Comparison of ENCODE assay signal across 8 cellular contexts in genomic region chr5:131488463-131488862, GRCh38.
A peak's percentile ranks its signal among the peaks of the same experiment; 100 is the strongest.
DNase-seq lines count a peak whose midpoint lies in the region; ATAC-seq lines count a peak whose summit lies in the region.

No MANE protein-coding gene starts in this region.

- H3K4me1 Mint-ChIP-seq in activated T-cell treated with anti-CD3 and anti-CD28 coated beads, Interleukin-2, amount 50 U/mL, for 24 hours (ENCODE audit: low read depth): peaks cover 53% of the 10 kb centered on the region
- peaks cover 30% of the 10 kb centered on the region for H3K4me1 Mint-ChIP-seq in activated CD4-positive, alpha-beta memory T cell treated with anti-CD3 and anti-CD28 coated beads for 36 hours (ENCODE audit: low read depth)
- H3K4me1 Mint-ChIP-seq in stimulated activated naive CD8-positive, alpha-beta T cell treated with anti-CD3 and anti-CD28 coated beads, Interleukin-15, amount 100 ng/mL, for 72 hours: peaks cover 27% of the 10 kb centered on the region

- H3K36me3 Mint-ChIP-seq in activated T-cell treated with anti-CD3 and anti-CD28 coated beads, Interleukin-2, amount 50 U/mL, for 24 hours (ENCODE audit: low read depth): peaks cover 84% of the 10 kb centered on the region
- H3K36me3 Mint-ChIP-seq in activated CD4-positive, alpha-beta memory T cell treated with anti-CD3 and anti-CD28 coated beads for 36 hours: peaks cover 47% of the 10 kb centered on the region

- POLR2A ChIA-PET in activated CD4-positive, alpha-beta memory T cell treated with anti-CD3 and anti-CD28 coated beads for 36 hours (lab: Charles Lee): no interaction called here

- peak overlapping the region; percentile 72 for H3K27ac Mint-ChIP-seq in activated T-cell treated with anti-CD3 and anti-CD28 coated beads, Interleukin-2, amount 50 U/mL, for 24 hours
- H3K27ac Mint-ChIP-seq in activated CD4-positive, alpha-beta memory T cell treated with anti-CD3 and anti-CD28 coated beads for 36 hours: peak overlapping the region; percentile 70
- peak overlapping the region; percentile 93 to 97 for H3K27ac Mint-ChIP-seq in stimulated activated naive CD8-positive, alpha-beta T cell treated with anti-CD3 and anti-CD28 coated beads, Interleukin-15, amount 100 ng/mL, for 72 hours

- intact Hi-C loops in activated CD4-positive, alpha-beta memory T cell treated with anti-CD3 and anti-CD28 coated beads for 36 hours (cut with micrococcal nuclease): loop anchor here (2.0 kb wide), 4 partner anchors 26 to 532 kb away; partner anchors contain the start of gene RAPGEF6

- ATAC-seq in HG03045 (IDR thresholded peaks at IDR 0.05; ENCODE audit: unreplicated experiment): peak; percentile 81
- peak; percentile 78 for ATAC-seq in stimulated activated naive CD8-positive, alpha-beta T cell treated with anti-CD3 and anti-CD28 coated beads, Interleukin-15, amount 100 ng/mL, for 72 hours

- peak overlapping the region; percentile 11 for H3K4me3 Mint-ChIP-seq in activated T-cell treated with anti-CD3 and anti-CD28 coated beads, Interleukin-2, amount 50 U/mL, for 24 hours
- H3K4me3 Mint-ChIP-seq in activated CD4-positive, alpha-beta memory T cell treated with anti-CD3 and anti-CD28 coated beads for 36 hours: peak overlapping the region; percentile 16
- H3K4me3 Mint-ChIP-seq in stimulated activated naive CD8-positive, alpha-beta T cell treated with anti-CD3 and anti-CD28 coated beads, Interleukin-15, amount 100 ng/mL, for 72 hours: peak overlapping the region; percentile 60 to 74

- H3K9me3 Mint-ChIP-seq in activated T-cell treated with anti-CD3 and anti-CD28 coated beads, Interleukin-2, amount 50 U/mL, for 24 hours: no peaks in the 10 kb centered on the region
- no peaks in the 10 kb centered on the region for H3K9me3 Mint-ChIP-seq in activated CD4-positive, alpha-beta memory T cell treated with anti-CD3 and anti-CD28 coated beads for 36 hours
- no peaks in the 10 kb centered on the region for H3K9me3 Mint-ChIP-seq in stimulated activated naive CD8-positive, alpha-beta T cell treated with anti-CD3 and anti-CD28 coated beads, Interleukin-15, amount 100 ng/mL, for 72 hours

- no peak for DNase-seq in activated T-cell treated with anti-CD3 and anti-CD28 coated beads, Interleukin-2, amount 50 U/mL, for 24 hours
- no peak for DNase-seq in activated T-cell treated with anti-CD3 and anti-CD28 coated beads, Interleukin-2, amount 50 U/mL, for 1 hour
- DNase-seq in activated CD4-positive, alpha-beta memory T cell treated with anti-CD3 and anti-CD28 coated beads for 36 hours: no peak
- DNase-seq in stimulated activated naive CD8-positive, alpha-beta T cell treated with anti-CD3 and anti-CD28 coated beads, Interleukin-15, amount 100 ng/mL, for 72 hours: no peak
- DNase-seq in NCI-H446 (lab: John Stamatoyannopoulos, UW) (no peak), EL (no peak), NCI-H774 (lab: John Stamatoyannopoulos, UW) (no peak)

- no peaks in the 10 kb centered on the region for H3K27me3 Mint-ChIP-seq in activated T-cell treated with anti-CD3 and anti-CD28 coated beads, Interleukin-2, amount 50 U/mL, for 24 hours
- H3K27me3 Mint-ChIP-seq in activated CD4-positive, alpha-beta memory T cell treated with anti-CD3 and anti-CD28 coated beads for 36 hours: no peaks in the 10 kb centered on the region
- H3K27me3 Mint-ChIP-seq in stimulated activated naive CD8-positive, alpha-beta T cell treated with anti-CD3 and anti-CD28 coated beads, Interleukin-15, amount 100 ng/mL, for 72 hours: no peaks in the 10 kb centered on the region

- CTCF ChIA-PET in activated CD4-positive, alpha-beta memory T cell treated with anti-CD3 and anti-CD28 coated beads for 36 hours (lab: Charles Lee): interaction anchor here (0.6 to 1.4 kb wide), 4 partner anchors 65 to 527 kb away, joined by 3 to 5 read pairs (median 3); no protein-coding TSS in a partner anchor

Comparison
In these comparisons a context has a peak if more than half of its experiments do, and no peak if none do; other contexts are left out.
1. H3K4me3 Mint-ChIP-seq: peak in every context shown above with its lines; median percentile 67 in stimulated activated naive CD8-positive, alpha-beta T cell treated with anti-CD3 and anti-CD28 coated beads, Interleukin-15, amount 100 ng/mL, for 72 hours; 16 in activated CD4-positive, alpha-beta memory T cell treated with anti-CD3 and anti-CD28 coated beads for 36 hours; 11 in activated T-cell treated with anti-CD3 and anti-CD28 coated beads, Interleukin-2, amount 50 U/mL, for 24 hours.